11 cellular contexts compared by ENCODE assay signal in genomic region chr14:51865953-51866747, GRCh38. TPM values are rescaled to one million over a fixed set of nuclear protein-coding genes. Genes with fewer than 3 reads are reported as not detected.
A peak's percentile ranks its signal among the peaks of the same experiment; 100 is the strongest.
DNase-seq lines count a peak whose midpoint lies in the region; ATAC-seq and TF ChIP-seq lines count a peak whose summit lies in the region.
"Had no signal": no experiment of that assay in that cellular context is flagged by ENCODE, and none has a peak within 500 bp of the region (broad histone marks: within the 10 kb centered on the region; RNA-seq: fewer than 3 reads in every experiment).

No MANE protein-coding gene starts in this region.

- no peaks in the 10 kb centered on the region for H3K27me3 Mint-ChIP-seq in activated B cell treated with CpG ODN at 0.5 μM for 24 hours

- intact Hi-C loops in activated B cell treated with CpG ODN at 0.5 μM for 24 hours (cut with micrococcal nuclease): loop anchor here (1.0 to 10.0 kb wide), 3 partner anchors 19 to 2001 kb away; no protein-coding TSS in a partner anchor

- H3K36me3 Mint-ChIP-seq in activated B cell treated with CpG ODN at 0.5 μM for 24 hours (ENCODE audit: low read depth): peaks cover 20% of the 10 kb centered on the region

- TF ChIP-seq CTCF in activated B cell treated with CpG ODN at 0.5 μM for 24 hours (IDR thresholded peaks at IDR 0.05): no peak

- CTCF ChIA-PET in activated B cell treated with CpG ODN at 0.5 μM for 24 hours (lab: Charles Lee): no interaction called here

- H3K4me3 Mint-ChIP-seq in activated B cell treated with CpG ODN at 0.5 μM for 24 hours: no peak overlapping the region
- H3K4me3 Mint-ChIP-seq: T-helper 2 cell treated with Interferon-gamma antibody and Interleukin-4, amounts not matched to agents 5 μg/mL and 100 μg/mL, for 36 hours had no signal

- no peak overlapping the region for H3K27ac Mint-ChIP-seq in activated B cell treated with CpG ODN at 0.5 μM for 24 hours
- H3K27ac Mint-ChIP-seq: T-helper 2 cell treated with Interferon-gamma antibody and Interleukin-4, amounts not matched to agents 5 μg/mL and 100 μg/mL, for 36 hours had no signal

- ATAC-seq in HG02852 (IDR thresholded peaks at IDR 0.05; ENCODE audit: unreplicated experiment): peak; percentile 42
- ATAC-seq in activated B cell treated with CpG ODN at 0.5 μM for 24 hours (ENCODE audit: low read depth): peak; percentile 71
- ATAC-seq in stimulated activated naive CD8-positive, alpha-beta T cell treated with anti-CD3 and anti-CD28 coated beads, Interleukin-15, Interleukin-2, amounts not matched to agents 100 U/mL and 50 U/mL, for 24 hours: peak; percentile 42
- no peak for ATAC-seq in GM18870 (IDR thresholded peaks at IDR 0.05; ENCODE audit: unreplicated experiment)

- POLR2A ChIA-PET in activated B cell treated with CpG ODN at 0.5 μM for 24 hours (lab: Charles Lee): interaction anchor here (0.7 to 9.8 kb wide), 5 partner anchors 11 to 20 kb away, joined by 3 to 143 read pairs (median 4); no protein-coding TSS in a partner anchor

- peaks cover 36% of the 10 kb centered on the region for H3K4me1 Mint-ChIP-seq in activated B cell treated with CpG ODN at 0.5 μM for 24 hours

- no peaks in the 10 kb centered on the region for H3K9me3 Mint-ChIP-seq in activated B cell treated with CpG ODN at 0.5 μM for 24 hours
- H3K9me3 Mint-ChIP-seq: T-helper 2 cell treated with Interferon-gamma antibody and Interleukin-4, amounts not matched to agents 5 μg/mL and 100 μg/mL, for 36 hours had no signal

- DNase-seq in activated CD8-positive, alpha-beta memory T cell treated with anti-CD3 and anti-CD28 coated beads, Interleukin-2, amount 50 U/mL, for 4 hours: peak; percentile 28
- DNase-seq in activated CD8-positive, alpha-beta memory T cell treated with anti-CD3 and anti-CD28 coated beads for 24 hours: no peak
- no peak for DNase-seq in activated B cell treated with CpG ODN at 0.5 μM for 24 hours
- no peak for DNase-seq in stimulated activated naive CD8-positive, alpha-beta T cell treated with anti-CD3 and anti-CD28 coated beads, Interleukin-15, Interleukin-2, amounts not matched to agents 100 U/mL and 50 U/mL, for 24 hours
- no peak for DNase-seq in NOMO-1 treated with DMSO at 0.1 percent for 48 hours (lab: John Stamatoyannopoulos, UW; ENCODE audit: unreplicated experiment)
- DNase-seq in COR-L47 (lab: John Stamatoyannopoulos, UW): no peak
- DNase-seq: midbrain had no signal

RNA-seq across cellular contexts. Expression of gene GNG2, which starts 5.7 kb away (rescaled TPM):
- 68.7 and 70.0 TPM in 2 replicates for total RNA-seq in activated B cell treated with CpG ODN at 0.5 μM for 24 hours
- total RNA-seq: NCI-H460 had no signal
